8 cellular contexts compared by ENCODE assay signal in genomic region chr12:46372852-46373302, GRCh38. TPM values are rescaled to one million over a fixed set of nuclear protein-coding genes. Genes with fewer than 3 reads are reported as not detected.
DNase-seq lines count a peak whose midpoint lies in the region; ATAC-seq, FAIRE-seq and TF ChIP-seq lines count a peak whose summit lies in the region.

No MANE protein-coding gene starts in this region.

- CTCF ChIA-PET in BJ (lab: Yijun Ruan, JAX), result no interaction called here

- TF ChIP-seq CTCF in BJ (IDR thresholded peaks at IDR 0.05; ENCODE audit: insufficient read depth, low read depth, low read length) (no peak), cardiac fibroblast (IDR thresholded peaks at IDR 0.05; ENCODE audit: low read depth, low read length) (no peak)

- H3K4me1 ChIP-seq in mucosa of stomach (ENCODE audit: control insufficient read depth, insufficient read depth, low read length), result peaks cover 15% of the 10 kb centered on the region

- H3K9ac ChIP-seq in mucosa of stomach (ENCODE audit: low read length), result peak overlapping the region; percentile 95

- H3K9me3 ChIP-seq in mucosa of stomach (ENCODE audit: control insufficient read depth, low read length), result no peaks in the 10 kb centered on the region

- FAIRE-seq in HTR-8/SVneo (lab: Jason Lieb, UNC), result no peak

- H3K4me3 ChIP-seq in BJ (ENCODE audit: low read depth, low read length) (peak overlapping the region; percentile 65), cardiac fibroblast (replicated peaks in 1 of 2; ENCODE audit: low read depth in 2 of 2, low read length in 2 of 2) (peak overlapping the region; percentile 63 to 85), mucosa of stomach (ENCODE audit: low read length) (peak overlapping the region; percentile 73)
- peak overlapping the region; percentile 95 for H3K4me3 ChIP-seq in Jurkat, Clone E6-1 (ENCODE audit: low read length)

- H3K27me3 ChIP-seq in BJ (ENCODE audit: control insufficient read depth, insufficient read depth, low read length) (no peaks in the 10 kb centered on the region), mucosa of stomach (ENCODE audit: control insufficient read depth, insufficient read depth, low read length) (no peaks in the 10 kb centered on the region)

- H3K36me3 ChIP-seq in BJ (ENCODE audit: control insufficient read depth, insufficient read depth, low read length) (peaks cover 6% of the 10 kb centered on the region), mucosa of stomach (ENCODE audit: control insufficient read depth, insufficient read depth, low read length) (peaks cover 1% of the 10 kb centered on the region)

- DNase-seq in BJ (ENCODE audit: low read depth) (no peak), cardiac fibroblast (ENCODE audit: low read depth in 2 of 2) (no peak), NCI-H446 treated with DMSO at 0.1 percent for 48 hours (lab: John Stamatoyannopoulos, UW) (no peak), HTR-8/SVneo (ENCODE audit: insufficient read length, low spot score) (no peak)
- DNase-seq in Jurkat, Clone E6-1 (ENCODE audit: low read depth, low spot score), result no peak

- POLR2A ChIA-PET in BJ (lab: Charles Lee), result interaction anchor here (0.6 kb wide), 2 partner anchors 121 to 200 kb away, joined by 11 to 16 read pairs; no protein-coding TSS in a partner anchor

- no peak for ATAC-seq in GM18861 (IDR thresholded peaks at IDR 0.05; ENCODE audit: unreplicated experiment)
- no peak for ATAC-seq in HG02588 (IDR thresholded peaks at IDR 0.05; ENCODE audit: unreplicated experiment)

RNA-seq across cellular contexts. Expression of gene SLC38A2, which starts 0.3 kb away (rescaled TPM):
- 472 and 596 TPM in 2 replicates for polyA plus RNA-seq in BJ (2011; rRNA removed)
- 293 and 317 TPM in 2 replicates for polyA minus RNA-seq in BJ (2011; rRNA and poly(A)+ RNA removed)
- polyA plus RNA-seq in Jurkat, Clone E6-1 (2012; ENCODE audit: insufficient read depth, insufficient read length), result 54.0 TPM
